ENCODE assay signal across 1 cellular context in the genomic region with DNA sequence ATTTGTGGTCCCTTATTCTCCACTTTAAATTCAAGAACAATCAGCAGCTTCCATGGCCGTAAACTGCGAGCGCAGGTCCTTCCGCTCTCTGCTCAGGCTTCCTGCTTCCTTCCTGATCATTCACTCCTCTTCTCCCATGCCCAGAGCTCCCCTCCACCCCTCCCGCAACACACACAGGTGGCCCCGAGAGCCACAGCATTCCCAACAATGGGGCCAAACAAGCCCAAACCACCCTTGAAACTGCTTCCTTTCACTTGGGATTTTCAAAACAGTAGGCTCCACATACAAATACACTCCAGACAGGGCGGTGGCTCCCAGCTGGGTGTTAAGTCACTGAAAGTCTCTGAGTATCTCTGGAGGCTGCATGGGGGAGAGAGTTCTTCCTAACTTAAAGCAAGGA.
TF ChIP-seq lines count a peak whose summit lies in the region.

No MANE protein-coding gene starts in this region.

TF ChIP-seq in SK-N-SH, 30 proteins besides CTCF, POLR2A, EP300 and RAD21:
- no peak for TF ChIP-seq JUND (IDR thresholded peaks at IDR 0.05)
- TF ChIP-seq EZH2phosphoT487 (IDR thresholded peaks at IDR 0.05; ENCODE audit: borderline replicate concordance, low read depth) = no peak
- TF ChIP-seq FOXM1 (IDR thresholded peaks at IDR 0.05; ENCODE audit: low read depth) = no peak
- TF ChIP-seq YY1 (IDR thresholded peaks at IDR 0.05; ENCODE audit: low read depth) = no peak
- no peak for TF ChIP-seq MXI1 (IDR thresholded peaks at IDR 0.05; ENCODE audit: low read depth, low read length)
- TF ChIP-seq ELF1 (IDR thresholded peaks at IDR 0.05) = no peak
- no peak for TF ChIP-seq RCOR1 (IDR thresholded peaks at IDR 0.05; ENCODE audit: low read length)
- TF ChIP-seq, protein P1, sequence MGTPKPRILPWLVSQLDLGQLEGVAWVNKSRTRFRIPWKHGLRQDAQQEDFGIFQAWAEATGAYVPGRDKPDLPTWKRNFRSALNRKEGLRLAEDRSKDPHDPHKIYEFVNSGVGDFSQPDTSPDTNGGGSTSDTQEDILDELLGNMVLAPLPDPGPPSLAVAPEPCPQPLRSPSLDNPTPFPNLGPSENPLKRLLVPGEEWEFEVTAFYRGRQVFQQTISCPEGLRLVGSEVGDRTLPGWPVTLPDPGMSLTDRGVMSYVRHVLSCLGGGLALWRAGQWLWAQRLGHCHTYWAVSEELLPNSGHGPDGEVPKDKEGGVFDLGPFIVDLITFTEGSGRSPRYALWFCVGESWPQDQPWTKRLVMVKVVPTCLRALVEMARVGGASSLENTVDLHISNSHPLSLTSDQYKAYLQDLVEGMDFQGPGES (IDR thresholded peaks at IDR 0.05; ENCODE audit: low read depth, low read length) = no peak
- TF ChIP-seq NRF1 (IDR thresholded peaks at IDR 0.05; ENCODE audit: low read depth, low read length) = no peak
- no peak for TF ChIP-seq CHD2 (IDR thresholded peaks at IDR 0.05; ENCODE audit: low read length, partially characterized antibody)
- TF ChIP-seq, protein P2, sequence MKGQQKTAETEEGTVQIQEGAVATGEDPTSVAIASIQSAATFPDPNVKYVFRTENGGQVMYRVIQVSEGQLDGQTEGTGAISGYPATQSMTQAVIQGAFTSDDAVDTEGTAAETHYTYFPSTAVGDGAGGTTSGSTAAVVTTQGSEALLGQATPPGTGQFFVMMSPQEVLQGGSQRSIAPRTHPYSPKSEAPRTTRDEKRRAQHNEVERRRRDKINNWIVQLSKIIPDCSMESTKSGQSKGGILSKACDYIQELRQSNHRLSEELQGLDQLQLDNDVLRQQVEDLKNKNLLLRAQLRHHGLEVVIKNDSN (IDR thresholded peaks at IDR 0.05; ENCODE audit: borderline replicate concordance, low read depth) = no peak
- TF ChIP-seq TEAD4 (IDR thresholded peaks at IDR 0.05; ENCODE audit: borderline replicate concordance, insufficient read depth) = no peak
- TF ChIP-seq TAF1 (IDR thresholded peaks at IDR 0.05; ENCODE audit: borderline replicate concordance, low read depth, low read length) = no peak
- TF ChIP-seq, protein P3, sequence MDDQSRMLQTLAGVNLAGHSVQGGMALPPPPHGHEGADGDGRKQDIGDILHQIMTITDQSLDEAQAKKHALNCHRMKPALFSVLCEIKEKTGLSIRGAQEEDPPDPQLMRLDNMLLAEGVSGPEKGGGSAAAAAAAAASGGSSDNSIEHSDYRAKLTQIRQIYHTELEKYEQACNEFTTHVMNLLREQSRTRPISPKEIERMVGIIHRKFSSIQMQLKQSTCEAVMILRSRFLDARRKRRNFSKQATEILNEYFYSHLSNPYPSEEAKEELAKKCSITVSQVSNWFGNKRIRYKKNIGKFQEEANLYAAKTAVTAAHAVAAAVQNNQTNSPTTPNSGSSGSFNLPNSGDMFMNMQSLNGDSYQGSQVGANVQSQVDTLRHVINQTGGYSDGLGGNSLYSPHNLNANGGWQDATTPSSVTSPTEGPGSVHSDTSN (IDR thresholded peaks at IDR 0.05) = no peak
- TF ChIP-seq NFIC (IDR thresholded peaks at IDR 0.05; ENCODE audit: borderline replicate concordance) = no peak
- TF ChIP-seq RXRA (IDR thresholded peaks at IDR 0.05; ENCODE audit: borderline replicate concordance, low read depth) = no peak
